ENCODE assay signal across 1 cellular context in the genomic region with DNA sequence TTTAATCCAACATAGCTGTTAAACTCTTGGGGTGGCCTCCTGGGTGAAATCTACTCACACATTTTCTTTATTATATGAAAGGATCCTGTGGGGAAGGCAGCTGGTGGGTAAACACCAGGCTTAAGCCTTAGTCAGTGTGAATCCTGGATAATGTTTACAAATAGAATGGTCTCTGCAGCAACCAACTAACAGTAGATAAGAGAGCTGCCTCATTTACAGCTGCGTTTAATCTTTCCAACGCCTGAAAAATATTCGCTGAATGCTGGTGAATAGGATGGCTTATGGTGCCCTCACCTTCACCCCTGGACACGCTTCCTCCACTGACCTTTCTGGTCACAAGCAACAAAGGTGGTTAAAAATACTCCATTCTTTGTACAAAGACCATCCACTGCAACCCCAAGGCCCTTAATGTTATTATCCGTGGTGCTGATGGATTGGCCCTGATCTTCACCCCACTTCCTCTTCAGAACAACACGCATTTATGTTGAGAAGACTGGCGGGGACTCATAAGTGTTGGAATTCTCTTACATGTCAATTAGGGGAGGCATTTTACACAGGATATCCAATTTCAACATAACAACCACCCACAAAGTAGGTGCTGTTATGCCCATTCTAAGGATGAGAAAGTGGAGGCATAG.
TF ChIP-seq lines count a peak whose summit lies in the region.

No MANE protein-coding gene starts in this region.

TF ChIP-seq in H1, 55 proteins besides CTCF, POLR2A, EP300 and RAD21:
- TF ChIP-seq ATF3 (IDR thresholded peaks at IDR 0.05; ENCODE audit: insufficient read depth, low read depth, low read length) (no peak), CHD2 (IDR thresholded peaks at IDR 0.05; ENCODE audit: low read length) (no peak), PHF8 (conservative IDR thresholded peaks at IDR 0.05; ENCODE audit: low read depth, low read length) (no peak), JUN (IDR thresholded peaks at IDR 0.05; ENCODE audit: low read depth, low read length) (no peak), EZH2 (IDR thresholded peaks at IDR 0.05; ENCODE audit: low read depth, low read length, severe bottlenecking) (no peak), SUZ12 (IDR thresholded peaks at IDR 0.05; ENCODE audit: low read length) (no peak), TAF1 (IDR thresholded peaks at IDR 0.05; ENCODE audit: low read depth, low read length) (no peak), SP2 (IDR thresholded peaks at IDR 0.05; ENCODE audit: low read length) (no peak), FOSL1 (IDR thresholded peaks at IDR 0.05; ENCODE audit: insufficient read depth, low read depth, low read length) (no peak)
